26 cellular contexts compared by ENCODE assay signal in genomic region chr19:1058112-1058511, GRCh38. TPM values are rescaled to one million over a fixed set of nuclear protein-coding genes. Genes with fewer than 3 reads are reported as not detected.
DNase-seq lines count a peak whose midpoint lies in the region; ATAC-seq and TF ChIP-seq lines count a peak whose summit lies in the region.
"Had no signal": no experiment of that assay in that cellular context is flagged by ENCODE, and none has a peak within 500 bp of the region (broad histone marks: within the 10 kb centered on the region; RNA-seq: fewer than 3 reads in every experiment).

No MANE protein-coding gene starts in this region.

- H3K9me3 Mint-ChIP-seq in T-helper 1 cell treated with Interleukin-12 subunit alpha and Interleukin-12 subunit beta and Interleukin-4 antibody, amounts not matched to agents 30 μg/mL and 1 μg/mL, for 36 hours: no peaks in the 10 kb centered on the region
- H3K9me3 Mint-ChIP-seq in immature natural killer cell: peaks cover 0 to 6% (median 3%) of the 10 kb centered on the region in 6 donors

- H3K9me2 ChIP-seq in OCI-LY1 (ENCODE audit: low read depth, low read length): no peaks in the 10 kb centered on the region

- H3K79me2 ChIP-seq in OCI-LY1 (ENCODE audit: insufficient read depth, low read length): no peaks in the 10 kb centered on the region

- 0 out of 22 replicates have a peak, but pooled peaks cover 0 to 2% (median 0%) of the 10 kb centered on the region in 11 experiments for H3K9me3 ChIP-seq in BLaER1 treated with 17β-estradiol and CSF1 and Interleukin-3, amounts not matched to agents 10 nM and 100 nM (replicated peaks in 1 of 11)
- H3K9me3 ChIP-seq in OCI-LY1 (ENCODE audit: low read length): no peaks in the 10 kb centered on the region
- H3K9me3 ChIP-seq: MG63, thyroid gland had no signal

- H3K4me3 ChIP-seq in BLaER1 treated with 17β-estradiol and CSF1 and Interleukin-3, amounts not matched to agents 10 nM and 100 nM: no peak overlapping the region
- H3K4me3 ChIP-seq in OCI-LY1 (ENCODE audit: low read depth, low read length, poor library complexity, severe bottlenecking): no peak overlapping the region
- H3K4me3 ChIP-seq: K562, left ventricle myocardium inferior, MG63, psoas muscle, SK-N-MC, stomach, thyroid gland, vagina had no signal

- H3K4me1 Mint-ChIP-seq in T-helper 1 cell treated with Interleukin-12 subunit alpha and Interleukin-12 subunit beta and Interleukin-4 antibody, amounts not matched to agents 30 μg/mL and 1 μg/mL, for 36 hours (ENCODE audit: low read depth): peaks cover 16% of the 10 kb centered on the region
- peaks cover 14% of the 10 kb centered on the region in 2 donors for H3K4me1 Mint-ChIP-seq in immature natural killer cell

- peak overlapping the region in 3 of 11 experiments; percentile 0 to 32 (median 13); a peak in 2 of 22 replicates for H3K27ac ChIP-seq in BLaER1 treated with 17β-estradiol and CSF1 and Interleukin-3, amounts not matched to agents 10 nM and 100 nM
- H3K27ac ChIP-seq in OCI-LY1 (ENCODE audit: low read depth, low read length, poor library complexity, severe bottlenecking): peak overlapping the region; percentile 26
- H3K27ac ChIP-seq: 22Rv1, left ventricle myocardium inferior, psoas muscle, SK-N-MC, stomach, thyroid gland, vagina, WERI-Rb-1 had no signal

- ATAC-seq in HG02763 (IDR thresholded peaks at IDR 0.05; ENCODE audit: unreplicated experiment): no peak
- ATAC-seq: K562, psoas muscle had no signal

- no peak overlapping the region for H3K4me3 Mint-ChIP-seq in T-helper 1 cell treated with Interleukin-12 subunit alpha and Interleukin-12 subunit beta and Interleukin-4 antibody, amounts not matched to agents 30 μg/mL and 1 μg/mL, for 36 hours
- H3K4me3 Mint-ChIP-seq in immature natural killer cell: no peak overlapping the region

- no peak for TF ChIP-seq CTCF in OCI-LY1 (IDR thresholded peaks at IDR 0.05; ENCODE audit: low read length)

- H3K27me3 ChIP-seq in BLaER1 treated with 17β-estradiol and CSF1 and Interleukin-3, amounts not matched to agents 10 nM and 100 nM: no peaks in the 10 kb centered on the region
- no peaks in the 10 kb centered on the region for H3K27me3 ChIP-seq in OCI-LY1 (ENCODE audit: insufficient read depth, low read length)
- H3K27me3 ChIP-seq: MG63, stomach, thyroid gland, vagina had no signal

- no peak overlapping the region for H2AFZ ChIP-seq in OCI-LY1 (ENCODE audit: low read length)

- H3K36me3 Mint-ChIP-seq in T-helper 1 cell treated with Interleukin-12 subunit alpha and Interleukin-12 subunit beta and Interleukin-4 antibody, amounts not matched to agents 30 μg/mL and 1 μg/mL, for 36 hours (ENCODE audit: low read depth): peaks cover 18% of the 10 kb centered on the region
- peaks cover 9 to 18% (median 10%) of the 10 kb centered on the region in 3 donors for H3K36me3 Mint-ChIP-seq in immature natural killer cell

- H3K36me3 ChIP-seq in BLaER1 treated with 17β-estradiol and CSF1 and Interleukin-3, amounts not matched to agents 10 nM and 100 nM: peaks cover 0 to 45% (median 0%) of the 10 kb centered on the region in 11 experiments; a peak in 5 of 22 replicates
- H3K36me3 ChIP-seq in OCI-LY1 (ENCODE audit: insufficient read depth, low read length): peaks cover 51% of the 10 kb centered on the region; the same call in 1 of the 2 replicates
- H3K36me3 ChIP-seq: MG63, thyroid gland had no signal

- H3K9ac ChIP-seq in BLaER1 treated with 17β-estradiol and CSF1 and Interleukin-3, amounts not matched to agents 10 nM and 100 nM: peak overlapping the region in 1 of 11 experiments; percentile 30; a peak in 2 of 22 replicates
- H3K9ac ChIP-seq in OCI-LY1 (ENCODE audit: low read length): no peak overlapping the region

- H3K4me1 ChIP-seq in BLaER1 treated with 17β-estradiol and CSF1 and Interleukin-3, amounts not matched to agents 10 nM and 100 nM: peaks cover 14 to 34% (median 23%) of the 10 kb centered on the region in 10 experiments
- H3K4me1 ChIP-seq in OCI-LY1 (ENCODE audit: insufficient read depth, low read length, severe bottlenecking): peaks cover 4% of the 10 kb centered on the region
- H3K4me1 ChIP-seq: left ventricle myocardium inferior, psoas muscle, stomach, thyroid gland, vagina had no signal

- no peaks in the 10 kb centered on the region for H3K27me3 Mint-ChIP-seq in T-helper 1 cell treated with Interleukin-12 subunit alpha and Interleukin-12 subunit beta and Interleukin-4 antibody, amounts not matched to agents 30 μg/mL and 1 μg/mL, for 36 hours (ENCODE audit: low read depth)
- peaks cover 0 to 4% (median 2%) of the 10 kb centered on the region in 3 donors for H3K27me3 Mint-ChIP-seq in immature natural killer cell (ENCODE audit: low read depth in 3 of 3)

- peak overlapping the region; percentile 0 to 73 (median 62); a peak in 19 of 22 replicates for H3K4me2 ChIP-seq in BLaER1 treated with 17β-estradiol and CSF1 and Interleukin-3, amounts not matched to agents 10 nM and 100 nM
- no peak overlapping the region for H3K4me2 ChIP-seq in OCI-LY1 (ENCODE audit: low read length)

- H3F3A ChIP-seq in OCI-LY1 (ENCODE audit: insufficient read depth, low read length): no peaks in the 10 kb centered on the region

- peaks cover 0 to 13% (median 0%) of the 10 kb centered on the region in 11 experiments; a peak in 4 of 22 replicates for H4K20me1 ChIP-seq in BLaER1 treated with 17β-estradiol and CSF1 and Interleukin-3, amounts not matched to agents 10 nM and 100 nM
- H4K20me1 ChIP-seq in OCI-LY1 (ENCODE audit: insufficient read depth, low read length): no peaks in the 10 kb centered on the region

- no peak for DNase-seq in T-helper 1 cell
- DNase-seq in immature natural killer cell: no peak
- DNase-seq in middle frontal gyrus (ENCODE audit: extremely low spot score, low spot score): no peak
- no peak for DNase-seq in DMS53 (lab: John Stamatoyannopoulos, UW)
- DNase-seq: activated effector memory CD4-positive, alpha-beta T cell treated with anti-CD3 and anti-CD28 coated beads, Interleukin-2, amount 50 U/mL, for 16 hours; amygdala; DMS79; GDM1; H7; left ventricle myocardium inferior; MG63; NCI-H446 treated with DMSO at 0.1 percent for 48 hours; occipital lobe; psoas muscle; stimulated activated CD4-positive, alpha-beta T cell treated with anti-CD3 and anti-CD28 coated beads, Interleukin-15, amount 100 ng/mL, for 24 hours; stomach; thyroid gland; WERI-Rb-1 had no signal

- peak overlapping the region; percentile 21 for H3K27ac Mint-ChIP-seq in T-helper 1 cell treated with Interleukin-12 subunit alpha and Interleukin-12 subunit beta and Interleukin-4 antibody, amounts not matched to agents 30 μg/mL and 1 μg/mL, for 36 hours
- peak overlapping the region in 5 of 6 donors; percentile 19 to 67 (median 48) for H3K27ac Mint-ChIP-seq in immature natural killer cell

RNA-seq across cellular contexts. Expression of gene ARHGAP45, which starts 8.9 kb away (rescaled TPM):
- 100 to 1,000 TPM; 164 to 417 (median 169) TPM for polyA plus RNA-seq in immature natural killer cell

RNA-seq across cellular contexts. Expression of gene ABCA7, which starts 18.2 kb away (rescaled TPM):
- polyA plus RNA-seq in immature natural killer cell: 10 to 100 TPM in 1 of 3 donors, 1 to 10 TPM in 2; 4.5 to 13.3 (median 5.2) TPM

RNA-seq across cellular contexts. Expression of gene CNN2, which starts 31.7 kb away (rescaled TPM):
- polyA plus RNA-seq in immature natural killer cell: 100 to 1,000 TPM; 227 to 382 (median 255) TPM

RNA-seq across cellular contexts. Expression of gene RNU6-2, which starts 36.8 kb away (rescaled TPM):
- polyA plus RNA-seq in immature natural killer cell: not detected
- polyA plus RNA-seq: K562, psoas muscle, stomach had no signal

RNA-seq across cellular contexts. Expression of gene POLR2E, which starts 37.1 kb away (rescaled TPM):
- 100 to 1,000 TPM; 182 to 288 (median 237) TPM for polyA plus RNA-seq in immature natural killer cell
